ENCODE assay signal across 10 cellular contexts in the genomic region with DNA sequence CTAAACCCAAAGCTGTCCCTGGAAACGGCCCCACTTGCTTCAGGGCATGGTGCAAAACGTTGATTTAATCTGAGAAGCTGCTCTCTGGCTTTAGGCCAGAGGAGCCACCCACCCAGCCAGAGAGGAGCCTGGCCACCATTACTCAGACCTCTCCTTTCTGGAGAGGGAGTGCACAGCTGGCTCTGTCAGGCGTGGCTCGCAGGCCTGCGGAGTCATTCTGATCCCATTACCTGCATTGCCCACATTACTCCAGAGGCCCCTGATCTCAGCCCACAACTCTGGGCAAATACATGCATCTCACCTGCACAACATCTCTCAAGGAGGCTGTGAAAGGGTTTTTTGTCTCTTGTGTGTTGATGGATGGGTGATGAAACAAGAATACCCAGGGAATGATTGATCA.
DNase-seq lines count a peak whose midpoint lies in the region; ATAC-seq and TF ChIP-seq lines count a peak whose summit lies in the region.
"Had no signal": no experiment of that assay in that cellular context is flagged by ENCODE, and none has a peak within 500 bp of the region (broad histone marks: within the 10 kb centered on the region; RNA-seq: fewer than 3 reads in every experiment).

No MANE protein-coding gene starts in this region.

- H3K9me2 ChIP-seq in GM23248 (ENCODE audit: insufficient read depth), result no peaks in the 10 kb centered on the region

- H3K4me3 ChIP-seq in GM23248, result peak overlapping the region; percentile 46
- H3K4me3 ChIP-seq in psoas muscle, result no peak overlapping the region

- 0 to 3% methylated on average over 5 of the region's 5 CpGs for WGBS in GM23248 (ENCODE audit: low coverage in 1 of 2, low lambda C conversion rate in 2 of 2, missing lambda C conversion rate in 2 of 2), 2 experiments
- 45 to 57% (median 51%) methylated on average over 5 of the region's 5 CpGs for WGBS in psoas muscle, 3 donors

- peak overlapping the region; percentile 80 for H3K4me2 ChIP-seq in GM23248 (ENCODE audit: unreplicated experiment)

- H3K79me2 ChIP-seq in GM23248 (ENCODE audit: insufficient read depth), result no peaks in the 10 kb centered on the region

- H2AFZ ChIP-seq in GM23248, result peak overlapping the region; percentile 17; the same call in 1 of the 2 replicates

- no peaks in the 10 kb centered on the region for H4K20me1 ChIP-seq in GM23248 (ENCODE audit: insufficient read depth)

- H3K9ac ChIP-seq in GM23248, result peak overlapping the region; percentile 71

- ATAC-seq in psoas muscle, result no peak

- DNase-seq in ELF-1 (ENCODE audit: low read depth, low spot score) (peak; percentile 66), GM23248 (peak; percentile 95), NCI-H2029 treated with DMSO at 0.1 percent for 48 hours (lab: John Stamatoyannopoulos, UW) (peak; percentile 45), islet precursor cell (peak; percentile 97), NCI-H1048 (lab: John Stamatoyannopoulos, UW) (no peak), NCI-H2196 (lab: John Stamatoyannopoulos, UW; ENCODE audit: unreplicated experiment) (no peak), midbrain (lab: John Stamatoyannopoulos, UW) (no peak), psoas muscle (no peak)
- DNase-seq: cerebellar nuclear complex had no signal

- H3K27me3 ChIP-seq in GM23248 (replicated peaks; ENCODE audit: insufficient read depth), result no peaks in the 10 kb centered on the region
- no peaks in the 10 kb centered on the region for H3K27me3 ChIP-seq in psoas muscle (ENCODE audit: insufficient read depth in 3 of 3, low read length in 2 of 3)
- H3K27me3 ChIP-seq: neutrophil had no signal

- H3K27ac ChIP-seq in GM23248 (peak overlapping the region; percentile 98), psoas muscle (no peak overlapping the region)
- H3K27ac ChIP-seq: neutrophil had no signal

- TF ChIP-seq CTCF in psoas muscle (IDR thresholded peaks at IDR 0.05), result no peak

- H3K9me3 ChIP-seq in GM23248 (ENCODE audit: low read depth) (no peaks in the 10 kb centered on the region), psoas muscle (no peaks in the 10 kb centered on the region)
- H3K9me3 ChIP-seq: neutrophil had no signal

- H3K36me3 ChIP-seq in GM23248 (ENCODE audit: low read depth) (no peaks in the 10 kb centered on the region), psoas muscle (ENCODE audit: insufficient read depth in 1 of 2, low read depth in 1 of 2) (no peaks in the 10 kb centered on the region)
- H3K36me3 ChIP-seq: neutrophil had no signal

- in situ Hi-C loops in GM23248 (cut with MboI), result no loop called here

- intact Hi-C loops in psoas muscle (cut with DNase I), result no loop called here

- peaks cover 30% of the 10 kb centered on the region for H3F3A ChIP-seq in GM23248 (ENCODE audit: insufficient read depth)

- H3K4me1 ChIP-seq in GM23248 (ENCODE audit: insufficient read depth), result peaks cover 44% of the 10 kb centered on the region
- no peaks in the 10 kb centered on the region for H3K4me1 ChIP-seq in psoas muscle

Comparison
In these comparisons a context has a peak if more than half of its experiments do, and no peak if none do; other contexts are left out.
1. DNase-seq: peak in ELF-1 (single experiment), GM23248 (single experiment), NCI-H2029 treated with DMSO at 0.1 percent for 48 hours (single experiment) and islet precursor cell (single experiment); none in NCI-H1048 (single experiment), NCI-H2196 (single experiment), midbrain (single experiment) and psoas muscle (0 of 2).